ENCODE assay signal across 13 cellular contexts in genomic region chr10:131905279-131905595, GRCh38. TPM values are rescaled to one million over a fixed set of nuclear protein-coding genes. Genes with fewer than 3 reads are reported as not detected.
DNase-seq lines count a peak whose midpoint lies in the region; ATAC-seq and TF ChIP-seq lines count a peak whose summit lies in the region.
"Had no signal": no experiment of that assay in that cellular context is flagged by ENCODE, and none has a peak within 500 bp of the region (broad histone marks: within the 10 kb centered on the region; RNA-seq: fewer than 3 reads in every experiment).

No MANE protein-coding gene starts in this region.

- intact Hi-C loops in activated CD4-positive, alpha-beta T cell treated with anti-CD3 and anti-CD28 coated beads, Interleukin-2, amount 10 ng/mL, durations not matched to agents 24 days and 14 days (cut with micrococcal nuclease) = loop anchor here (10.0 kb wide), 2 partner anchors 540 to 1790 kb away; partner anchors contain the start of gene C10orf143

- ATAC-seq in activated naive CD8-positive, alpha-beta T cell treated with anti-CD3 and anti-CD28 coated beads, Interleukin-2, amount 10 ng/mL, durations not matched to agents 7 days and 5 days (ENCODE audit: low read depth) = no peak
- ATAC-seq in GM21528 (IDR thresholded peaks at IDR 0.05; ENCODE audit: low FRiP score, unreplicated experiment) = no peak
- no peak for ATAC-seq in HG03342 (IDR thresholded peaks at IDR 0.05; ENCODE audit: unreplicated experiment)

- H3K36me3 ChIP-seq in KMS-11 (ENCODE audit: insufficient read depth) = no peaks in the 10 kb centered on the region

- peaks cover 37% of the 10 kb centered on the region for H3K4me1 ChIP-seq in KMS-11 (ENCODE audit: low read depth, poor library complexity, severe bottlenecking)

- no peak overlapping the region for H3K9ac ChIP-seq in KMS-11

- peaks cover 64% of the 10 kb centered on the region for H3K4me1 Mint-ChIP-seq in activated CD4-positive, alpha-beta T cell treated with anti-CD3 and anti-CD28 coated beads, Interleukin-2, amount 10 ng/mL, durations not matched to agents 24 days and 14 days
- H3K4me1 Mint-ChIP-seq in activated naive CD8-positive, alpha-beta T cell treated with anti-CD3 and anti-CD28 coated beads, Interleukin-2, amount 10 ng/mL, durations not matched to agents 7 days and 5 days = peaks cover 63% of the 10 kb centered on the region
- peaks cover 27% of the 10 kb centered on the region for H3K4me1 Mint-ChIP-seq in nephron

- H4K20me1 ChIP-seq in KMS-11 (ENCODE audit: insufficient read depth) = no peaks in the 10 kb centered on the region

- no peak overlapping the region for H3K4me3 ChIP-seq in KMS-11 (IDR thresholded peaks at IDR 0.05; ENCODE audit: insufficient read depth, low read depth, low read length)
- H3K4me3 ChIP-seq: SK-N-MC had no signal

- TF ChIP-seq CTCF in KMS-11 (conservative IDR thresholded peaks at IDR 0.05; ENCODE audit: low read depth, low read length) (no peak), nephron (IDR thresholded peaks at IDR 0.05; ENCODE audit: unreplicated experiment in 3 of 3) (no peak)

- H3K4me3 Mint-ChIP-seq in activated CD4-positive, alpha-beta T cell treated with anti-CD3 and anti-CD28 coated beads, Interleukin-2, amount 10 ng/mL, durations not matched to agents 24 days and 14 days = peak overlapping the region; percentile 64
- H3K4me3 Mint-ChIP-seq in activated naive CD8-positive, alpha-beta T cell treated with anti-CD3 and anti-CD28 coated beads, Interleukin-2, amount 10 ng/mL, durations not matched to agents 7 days and 5 days = peak overlapping the region; percentile 86
- H3K4me3 Mint-ChIP-seq in nephron = peak overlapping the region; percentile 5 to 23 (median 15)

- H3K27me3 ChIP-seq in KMS-11 (ENCODE audit: insufficient read depth, low read depth) = no peaks in the 10 kb centered on the region

- peak overlapping the region; percentile 67 for H3K27ac Mint-ChIP-seq in activated CD4-positive, alpha-beta T cell treated with anti-CD3 and anti-CD28 coated beads, Interleukin-2, amount 10 ng/mL, durations not matched to agents 24 days and 14 days
- H3K27ac Mint-ChIP-seq in activated naive CD8-positive, alpha-beta T cell treated with anti-CD3 and anti-CD28 coated beads, Interleukin-2, amount 10 ng/mL, durations not matched to agents 7 days and 5 days = peak overlapping the region; percentile 94
- H3K27ac Mint-ChIP-seq in nephron = peak overlapping the region in 2 of 3 experiments; percentile 36 to 70

- H3K36me3 Mint-ChIP-seq in activated CD4-positive, alpha-beta T cell treated with anti-CD3 and anti-CD28 coated beads, Interleukin-2, amount 10 ng/mL, durations not matched to agents 24 days and 14 days (ENCODE audit: low read depth) = peaks cover 32% of the 10 kb centered on the region
- H3K36me3 Mint-ChIP-seq in activated naive CD8-positive, alpha-beta T cell treated with anti-CD3 and anti-CD28 coated beads, Interleukin-2, amount 10 ng/mL, durations not matched to agents 7 days and 5 days = peaks cover 13% of the 10 kb centered on the region
- H3K36me3 Mint-ChIP-seq in nephron (ENCODE audit: low read depth) = peaks cover 11% of the 10 kb centered on the region

- H3K9me3 Mint-ChIP-seq in activated CD4-positive, alpha-beta T cell treated with anti-CD3 and anti-CD28 coated beads, Interleukin-2, amount 10 ng/mL, durations not matched to agents 24 days and 14 days = no peaks in the 10 kb centered on the region
- H3K9me3 Mint-ChIP-seq in activated naive CD8-positive, alpha-beta T cell treated with anti-CD3 and anti-CD28 coated beads, Interleukin-2, amount 10 ng/mL, durations not matched to agents 7 days and 5 days = no peaks in the 10 kb centered on the region
- no peaks in the 10 kb centered on the region for H3K9me3 Mint-ChIP-seq in nephron

- DNase-seq in activated CD4-positive, alpha-beta T cell treated with anti-CD3 and anti-CD28 coated beads, Interleukin-2, amount 10 ng/mL, durations not matched to agents 24 days and 14 days = no peak
- DNase-seq in activated CD4-positive, alpha-beta T cell treated with anti-CD3 and anti-CD28 coated beads, Interleukin-2, amount 50 U/mL, for 48 hours = no peak
- DNase-seq in activated naive CD8-positive, alpha-beta T cell treated with anti-CD3 and anti-CD28 coated beads, Interleukin-2, amount 10 ng/mL, durations not matched to agents 7 days and 5 days = no peak
- no peak for DNase-seq in NCI-H1417 treated with DMSO at 0.1 percent for 48 hours (lab: John Stamatoyannopoulos, UW)
- DNase-seq: COR-L47, KG1, NCI-H1694, NCI-H510A treated with DMSO at 0.1 percent for 48 hours had no signal

- no peak overlapping the region for H2AFZ ChIP-seq in KMS-11 (ENCODE audit: low read depth)

- peak overlapping the region; percentile 32; the same call in 1 of the 2 replicates for H3K27ac ChIP-seq in KMS-11
- H3K27ac ChIP-seq: SK-N-MC had no signal

- POLR2A ChIA-PET in activated naive CD8-positive, alpha-beta T cell treated with anti-CD3 and anti-CD28 coated beads, Interleukin-2, amount 10 ng/mL, durations not matched to agents 7 days and 5 days (lab: Charles Lee) = interaction anchor here (0.7 to 1.0 kb wide), 2 partner anchors 20 to 1408 kb away, joined by 4 read pairs; no protein-coding TSS in a partner anchor

- H3K27me3 Mint-ChIP-seq in activated CD4-positive, alpha-beta T cell treated with anti-CD3 and anti-CD28 coated beads, Interleukin-2, amount 10 ng/mL, durations not matched to agents 24 days and 14 days = no peaks in the 10 kb centered on the region
- no peaks in the 10 kb centered on the region for H3K27me3 Mint-ChIP-seq in activated naive CD8-positive, alpha-beta T cell treated with anti-CD3 and anti-CD28 coated beads, Interleukin-2, amount 10 ng/mL, durations not matched to agents 7 days and 5 days
- H3K27me3 Mint-ChIP-seq in nephron (ENCODE audit: low read depth) = peaks cover 2% of the 10 kb centered on the region

- H3K79me2 ChIP-seq in KMS-11 (ENCODE audit: insufficient read depth, low read depth) = peaks cover 72% of the 10 kb centered on the region

- H3K4me2 ChIP-seq in KMS-11 = peak overlapping the region; percentile 33; the same call in 1 of the 2 replicates

RNA-seq across cellular contexts. Expression of gene PPP2R2D, which starts 4.4 kb away (rescaled TPM):
- 33.2 and 36.2 TPM in 2 replicates for total RNA-seq in activated CD4-positive, alpha-beta T cell treated with anti-CD3 and anti-CD28 coated beads, Interleukin-2, amount 10 ng/mL, durations not matched to agents 24 days and 14 days
- 10 to 100 TPM; 39.9 to 45.6 TPM for total RNA-seq in activated naive CD8-positive, alpha-beta T cell treated with anti-CD3 and anti-CD28 coated beads, Interleukin-2, amount 10 ng/mL, durations not matched to agents 7 days and 5 days

Comparison
In these comparisons a context has a peak if more than half of its experiments do, and no peak if none do; other contexts are left out.
1. H3K4me3 Mint-ChIP-seq: peak in every context shown above with its lines; median percentile 86 in activated naive CD8-positive, alpha-beta T cell treated with anti-CD3 and anti-CD28 coated beads, Interleukin-2, amount 10 ng/mL, durations not matched to agents 7 days and 5 days; 64 in activated CD4-positive, alpha-beta T cell treated with anti-CD3 and anti-CD28 coated beads, Interleukin-2, amount 10 ng/mL, durations not matched to agents 24 days and 14 days; 15 in nephron.